ENCODE assay signal across 9 cellular contexts in the genomic region with DNA sequence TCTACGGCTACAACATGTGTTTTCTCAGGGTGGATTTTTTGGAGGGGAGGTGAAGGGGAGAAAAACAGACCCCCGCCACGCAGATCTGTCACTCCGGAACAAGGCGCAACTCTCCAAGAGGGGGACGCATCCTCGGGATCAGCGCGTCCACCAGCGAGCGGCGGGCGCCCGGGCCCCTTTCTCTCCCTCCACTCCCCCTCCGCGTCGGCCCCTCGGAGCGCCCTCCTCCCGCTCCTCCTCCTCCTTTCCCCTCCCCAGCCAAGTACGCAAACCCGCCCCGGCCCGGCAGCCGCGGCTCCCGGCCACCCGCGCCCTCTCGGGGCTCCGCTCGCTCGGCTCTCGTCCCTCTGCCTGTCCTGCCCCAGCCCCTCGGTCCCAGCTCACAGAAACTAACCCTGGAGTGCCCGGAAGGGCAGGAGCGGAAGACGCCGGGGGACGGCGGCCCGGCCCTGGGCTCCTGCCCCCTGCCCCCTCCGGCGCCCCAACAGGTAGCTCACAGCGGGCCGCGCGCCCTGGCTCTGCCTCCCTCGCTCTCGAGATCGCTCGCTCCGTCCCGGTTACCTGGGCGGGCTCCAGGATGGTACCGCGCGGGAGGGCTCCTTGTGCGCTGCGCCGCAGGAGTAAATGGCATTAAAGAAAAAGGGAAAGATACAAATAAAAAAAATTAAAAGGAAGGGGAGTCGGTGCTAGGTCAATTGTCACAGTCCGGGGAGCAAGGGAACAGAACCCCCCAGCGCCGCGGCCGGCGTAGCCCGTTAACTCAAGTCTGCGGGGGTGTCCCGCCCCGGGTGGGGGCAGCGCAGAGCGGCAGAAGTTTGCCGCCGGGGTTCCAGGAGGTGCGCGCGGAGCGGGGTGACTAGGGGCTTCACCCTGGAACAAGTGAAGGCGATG.
DNase-seq lines count a peak whose midpoint lies in the region; ATAC-seq and TF ChIP-seq lines count a peak whose summit lies in the region.
"Had no signal": no experiment of that assay in that cellular context is flagged by ENCODE, and none has a peak within 500 bp of the region (broad histone marks: within the 10 kb centered on the region; RNA-seq: fewer than 3 reads in every experiment).

No MANE protein-coding gene starts in this region.

- H3K9me3 ChIP-seq in WERI-Rb-1 (ENCODE audit: severe bottlenecking) (no peaks in the 10 kb centered on the region), neuronal stem cell (replicated peaks in 1 of 2; ENCODE audit: control insufficient read depth in 2 of 2, insufficient read depth in 1 of 2, low read depth in 1 of 2, low read length in 2 of 2) (peaks cover 0 to 9% of the 10 kb centered on the region in 2 donors)

- peak overlapping the region; percentile 14 for H2BK15ac ChIP-seq in neuronal stem cell (ENCODE audit: low read length)

- intact Hi-C loops in activated CD4-positive, alpha-beta memory T cell treated with anti-CD3 and anti-CD28 coated beads for 36 hours (cut with micrococcal nuclease), result loop anchor here (1.0 to 5.0 kb wide), 6 partner anchors 95 to 957 kb away; partner anchors contain the start of gene C11orf58

- no peak overlapping the region for H4K8ac ChIP-seq in neuronal stem cell (ENCODE audit: low read depth, low read length)

- peaks cover 6 to 9% of the 10 kb centered on the region in 2 donors for H3K4me1 ChIP-seq in neuronal stem cell (ENCODE audit: control insufficient read depth in 2 of 2, insufficient read depth in 1 of 2, low read depth in 1 of 2, low read length in 2 of 2)

- H2BK120ac ChIP-seq in neuronal stem cell (ENCODE audit: low read depth, low read length), result peak overlapping the region; percentile 52

- H3K27ac Mint-ChIP-seq in activated CD4-positive, alpha-beta memory T cell treated with anti-CD3 and anti-CD28 coated beads for 36 hours, result no peak overlapping the region
- no peak overlapping the region for H3K27ac Mint-ChIP-seq in activated CD4-positive, alpha-beta memory T cell treated with anti-CD3 and anti-CD28 coated beads, Interleukin-2, amount 10 ng/mL, durations not matched to agents 7 days and 5 days
- no peak overlapping the region for H3K27ac Mint-ChIP-seq in glutamatergic neuron (ENCODE audit: unreplicated experiment)
- no peak overlapping the region for H3K27ac Mint-ChIP-seq in effector memory CD8-positive, alpha-beta T cell

- ATAC-seq in GM19452 (IDR thresholded peaks at IDR 0.05; ENCODE audit: unreplicated experiment), result no peak
- no peak for ATAC-seq in effector memory CD8-positive, alpha-beta T cell (replicated peaks)

- peaks cover 28% of the 10 kb centered on the region for H3K4me1 Mint-ChIP-seq in activated CD4-positive, alpha-beta memory T cell treated with anti-CD3 and anti-CD28 coated beads for 36 hours (ENCODE audit: low read depth)
- peaks cover 19% of the 10 kb centered on the region for H3K4me1 Mint-ChIP-seq in activated CD4-positive, alpha-beta memory T cell treated with anti-CD3 and anti-CD28 coated beads, Interleukin-2, amount 10 ng/mL, durations not matched to agents 7 days and 5 days
- H3K4me1 Mint-ChIP-seq in glutamatergic neuron (ENCODE audit: low read depth, unreplicated experiment), result peaks cover 11% of the 10 kb centered on the region
- H3K4me1 Mint-ChIP-seq in effector memory CD8-positive, alpha-beta T cell (ENCODE audit: low read depth in 2 of 2), result peaks cover 18 to 21% of the 10 kb centered on the region in 2 donors

- peak overlapping the region; percentile 22 for H4K91ac ChIP-seq in neuronal stem cell (ENCODE audit: low read depth, low read length, poor library complexity)

- no peak for DNase-seq in activated CD4-positive, alpha-beta memory T cell treated with anti-CD3 and anti-CD28 coated beads for 36 hours
- DNase-seq in activated CD4-positive, alpha-beta memory T cell treated with anti-CD3 and anti-CD28 coated beads, Interleukin-2, amount 10 ng/mL, durations not matched to agents 7 days and 5 days, result no peak
- DNase-seq in WERI-Rb-1 (peak; percentile 38), glutamatergic neuron (peak; percentile 50), neuronal stem cell (ENCODE audit: low spot score) (peak; percentile 53), OCI-M1 (lab: John Stamatoyannopoulos, UW) (no peak)
- DNase-seq in effector memory CD8-positive, alpha-beta T cell, result no peak

- peak overlapping the region; percentile 32 for H3K4ac ChIP-seq in neuronal stem cell (ENCODE audit: low read length)

- H3K4me2 ChIP-seq in neuronal stem cell (ENCODE audit: insufficient read depth, low read length, poor library complexity, severe bottlenecking), result peak overlapping the region; percentile 69

- CTCF ChIA-PET in activated CD4-positive, alpha-beta memory T cell treated with anti-CD3 and anti-CD28 coated beads for 36 hours (lab: Charles Lee), result interaction anchor here (0.6 to 4.2 kb wide), 9 partner anchors 7 to 1409 kb away, joined by 3 to 25 read pairs (median 4); no protein-coding TSS in a partner anchor
- CTCF ChIA-PET in activated CD4-positive, alpha-beta memory T cell treated with anti-CD3 and anti-CD28 coated beads, Interleukin-2, amount 10 ng/mL, durations not matched to agents 7 days and 5 days (lab: Charles Lee), result interaction anchor here (0.8 to 2.8 kb wide), 2 partner anchors 7 to 131 kb away, joined by 5 to 25 read pairs; no protein-coding TSS in a partner anchor

- peaks cover 53% of the 10 kb centered on the region for H3K27me3 Mint-ChIP-seq in activated CD4-positive, alpha-beta memory T cell treated with anti-CD3 and anti-CD28 coated beads for 36 hours
- peaks cover 53% of the 10 kb centered on the region for H3K27me3 Mint-ChIP-seq in activated CD4-positive, alpha-beta memory T cell treated with anti-CD3 and anti-CD28 coated beads, Interleukin-2, amount 10 ng/mL, durations not matched to agents 7 days and 5 days
- peaks cover 23% of the 10 kb centered on the region for H3K27me3 Mint-ChIP-seq in glutamatergic neuron (ENCODE audit: unreplicated experiment)
- peaks cover 29 to 50% of the 10 kb centered on the region in 2 donors for H3K27me3 Mint-ChIP-seq in effector memory CD8-positive, alpha-beta T cell
- H3K27me3 Mint-ChIP-seq: stimulated activated naive CD8-positive, alpha-beta T cell treated with anti-CD3 and anti-CD28 coated beads, Interleukin-15, amount 100 ng/mL, for 72 hours had no signal

- H3K4me3 ChIP-seq in WERI-Rb-1 (ENCODE audit: low read depth, low read length) (peak overlapping the region; percentile 81), neuronal stem cell (ENCODE audit: low read length in 2 of 2) (peak overlapping the region; percentile 65 to 90)

- H2BK12ac ChIP-seq in neuronal stem cell (ENCODE audit: low read length), result no peak overlapping the region

- POLR2A ChIA-PET in activated CD4-positive, alpha-beta memory T cell treated with anti-CD3 and anti-CD28 coated beads for 36 hours (lab: Charles Lee), result no interaction called here
- POLR2A ChIA-PET in activated CD4-positive, alpha-beta memory T cell treated with anti-CD3 and anti-CD28 coated beads, Interleukin-2, amount 10 ng/mL, durations not matched to agents 7 days and 5 days (lab: Charles Lee), result no interaction called here

- H3K27ac ChIP-seq in WERI-Rb-1 (no peak overlapping the region), neuronal stem cell (replicated peaks; ENCODE audit: low read length) (peak overlapping the region; percentile 84)

- peak overlapping the region; percentile 97 for H2BK5ac ChIP-seq in neuronal stem cell (ENCODE audit: low read length)

- peak overlapping the region; percentile 59 for H3K23ac ChIP-seq in neuronal stem cell (ENCODE audit: low read depth, low read length, poor library complexity)

- peaks cover 4% of the 10 kb centered on the region for H3K36me3 Mint-ChIP-seq in activated CD4-positive, alpha-beta memory T cell treated with anti-CD3 and anti-CD28 coated beads for 36 hours
- peaks cover 5% of the 10 kb centered on the region for H3K36me3 Mint-ChIP-seq in activated CD4-positive, alpha-beta memory T cell treated with anti-CD3 and anti-CD28 coated beads, Interleukin-2, amount 10 ng/mL, durations not matched to agents 7 days and 5 days (ENCODE audit: low read depth)
- no peaks in the 10 kb centered on the region for H3K36me3 Mint-ChIP-seq in glutamatergic neuron (ENCODE audit: unreplicated experiment)
- peaks cover 5% of the 10 kb centered on the region for H3K36me3 Mint-ChIP-seq in effector memory CD8-positive, alpha-beta T cell (ENCODE audit: insufficient read depth)

- no CpG with 5 or more reads among the region's 81 CpGs for WGBS in neuronal stem cell (ENCODE audit: extremely low coverage in 2 of 2, insufficient read length in 2 of 2, insufficient replicate concordance in 1 of 2), 2 donors

- H2AFZ ChIP-seq in neuronal stem cell (ENCODE audit: low read length), result peak overlapping the region; percentile 84

- H3K36me3 ChIP-seq in WERI-Rb-1 (no peaks in the 10 kb centered on the region), neuronal stem cell (replicated peaks in 1 of 2; ENCODE audit: control insufficient read depth in 2 of 2, insufficient read depth in 2 of 2, low read length in 2 of 2) (no peaks in the 10 kb centered on the region)

- no peaks in the 10 kb centered on the region for H3K9me3 Mint-ChIP-seq in activated CD4-positive, alpha-beta memory T cell treated with anti-CD3 and anti-CD28 coated beads for 36 hours
- no peaks in the 10 kb centered on the region for H3K9me3 Mint-ChIP-seq in activated CD4-positive, alpha-beta memory T cell treated with anti-CD3 and anti-CD28 coated beads, Interleukin-2, amount 10 ng/mL, durations not matched to agents 7 days and 5 days
- H3K9me3 Mint-ChIP-seq in glutamatergic neuron (ENCODE audit: unreplicated experiment), result peaks cover 5% of the 10 kb centered on the region
- H3K9me3 Mint-ChIP-seq in effector memory CD8-positive, alpha-beta T cell, result no peaks in the 10 kb centered on the region
- H3K9me3 Mint-ChIP-seq: stimulated activated naive CD8-positive, alpha-beta T cell treated with anti-CD3 and anti-CD28 coated beads, Interleukin-15, amount 100 ng/mL, for 72 hours had no signal

- peak overlapping the region; percentile 75 for H3K4me3 Mint-ChIP-seq in activated CD4-positive, alpha-beta memory T cell treated with anti-CD3 and anti-CD28 coated beads for 36 hours
- no peak overlapping the region for H3K4me3 Mint-ChIP-seq in activated CD4-positive, alpha-beta memory T cell treated with anti-CD3 and anti-CD28 coated beads, Interleukin-2, amount 10 ng/mL, durations not matched to agents 7 days and 5 days
- H3K4me3 Mint-ChIP-seq in glutamatergic neuron (ENCODE audit: unreplicated experiment), result peak overlapping the region; percentile 92
- H3K4me3 Mint-ChIP-seq in effector memory CD8-positive, alpha-beta T cell, result peak overlapping the region in 1 of 2 donors; percentile 82
- H3K4me3 Mint-ChIP-seq: stimulated activated naive CD8-positive, alpha-beta T cell treated with anti-CD3 and anti-CD28 coated beads, Interleukin-15, amount 100 ng/mL, for 72 hours had no signal

- peak overlapping the region; percentile 71 for H3K9ac ChIP-seq in neuronal stem cell (ENCODE audit: low read depth, low read length, poor library complexity)

- H2AK5ac ChIP-seq in neuronal stem cell (ENCODE audit: low read depth, low read length), result no peak overlapping the region

- H3K79me1 ChIP-seq in neuronal stem cell (ENCODE audit: low read depth, low read length), result peaks cover 2% of the 10 kb centered on the region

- TF ChIP-seq CTCF in WERI-Rb-1 (IDR thresholded peaks at IDR 0.05; ENCODE audit: low read depth, low read length), result no peak
- no peak for TF ChIP-seq CTCF in glutamatergic neuron (IDR thresholded peaks at IDR 0.05; ENCODE audit: partially characterized antibody, unreplicated experiment)

- H3K27me3 ChIP-seq in WERI-Rb-1 (ENCODE audit: insufficient read depth, low read depth, severe bottlenecking) (no peaks in the 10 kb centered on the region), neuronal stem cell (ENCODE audit: control insufficient read depth in 3 of 3, insufficient read depth in 3 of 3, low read depth in 1 of 3, low read length in 3 of 3) (peaks cover 6 to 44% (median 33%) of the 10 kb centered on the region in 3 experiments)

- peak overlapping the region; percentile 28 for H3K14ac ChIP-seq in neuronal stem cell (ENCODE audit: low read length)

- peak overlapping the region; percentile 96 for H3K18ac ChIP-seq in neuronal stem cell (ENCODE audit: low read length)

Comparison
In these comparisons a context has a peak if more than half of its experiments do, and no peak if none do; other contexts are left out.
1. DNase-seq: peak in WERI-Rb-1 (single experiment), glutamatergic neuron (single experiment) and neuronal stem cell (single experiment); none in activated CD4-positive, alpha-beta memory T cell treated with anti-CD3 and anti-CD28 coated beads for 36 hours (single experiment), activated CD4-positive, alpha-beta memory T cell treated with anti-CD3 and anti-CD28 coated beads, Interleukin-2, amount 10 ng/mL, durations not matched to agents 7 days and 5 days (single experiment), OCI-M1 (single experiment) and effector memory CD8-positive, alpha-beta T cell (0 of 3).